1 cellular context compared by ENCODE assay signal in genomic region chr7:158864507-158864820, GRCh38.
A peak's percentile ranks its signal among the peaks of the same experiment; 100 is the strongest.
TF ChIP-seq lines count a peak whose summit lies in the region.

No MANE protein-coding gene starts in this region.

TF ChIP-seq in K562, 482 proteins besides CTCF, POLR2A, EP300 and RAD21 (continued from another document):
- TF ChIP-seq FOXJ3 (CRISPR knock-in tag; IDR thresholded peaks at IDR 0.05), result no peak
- no peak for TF ChIP-seq ZNF655 (CRISPR knock-in tag; IDR thresholded peaks at IDR 0.05)
- TF ChIP-seq TCF7L2 (IDR thresholded peaks at IDR 0.05; ENCODE audit: low read depth, low read length), result no peak
- TF ChIP-seq, protein P1, sequence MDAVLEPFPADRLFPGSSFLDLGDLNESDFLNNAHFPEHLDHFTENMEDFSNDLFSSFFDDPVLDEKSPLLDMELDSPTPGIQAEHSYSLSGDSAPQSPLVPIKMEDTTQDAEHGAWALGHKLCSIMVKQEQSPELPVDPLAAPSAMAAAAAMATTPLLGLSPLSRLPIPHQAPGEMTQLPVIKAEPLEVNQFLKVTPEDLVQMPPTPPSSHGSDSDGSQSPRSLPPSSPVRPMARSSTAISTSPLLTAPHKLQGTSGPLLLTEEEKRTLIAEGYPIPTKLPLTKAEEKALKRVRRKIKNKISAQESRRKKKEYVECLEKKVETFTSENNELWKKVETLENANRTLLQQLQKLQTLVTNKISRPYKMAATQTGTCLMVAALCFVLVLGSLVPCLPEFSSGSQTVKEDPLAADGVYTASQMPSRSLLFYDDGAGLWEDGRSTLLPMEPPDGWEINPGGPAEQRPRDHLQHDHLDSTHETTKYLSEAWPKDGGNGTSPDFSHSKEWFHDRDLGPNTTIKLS (IDR thresholded peaks at IDR 0.05; ENCODE audit: borderline replicate concordance, low read depth), result no peak
- no peak for TF ChIP-seq SNIP1 (IDR thresholded peaks at IDR 0.05; ENCODE audit: low read depth)
- no peak for TF ChIP-seq ZNF583 (CRISPR knock-in tag; IDR thresholded peaks at IDR 0.05)
- 0 out of 2 replicates have a peak, but pooled peaks have one; percentile 21 for TF ChIP-seq ZBTB7A (IDR thresholded peaks at IDR 0.05; ENCODE audit: borderline replicate concordance, control insufficient read depth, low read depth, low read length)
- TF ChIP-seq LCOR (CRISPR knock-in tag; IDR thresholded peaks at IDR 0.05), result no peak
- TF ChIP-seq NCOR1 (IDR thresholded peaks at IDR 0.05), result no peak
- TF ChIP-seq ZNF239 (CRISPR knock-in tag; IDR thresholded peaks at IDR 0.05), result no peak
- 0 out of 2 replicates have a peak, but pooled peaks have one; percentile 17 for TF ChIP-seq BRD4 (IDR thresholded peaks at IDR 0.05)
- no peak for TF ChIP-seq ZNF41 (CRISPR knock-in tag; conservative IDR thresholded peaks at IDR 0.05)
- TF ChIP-seq, protein P2, sequence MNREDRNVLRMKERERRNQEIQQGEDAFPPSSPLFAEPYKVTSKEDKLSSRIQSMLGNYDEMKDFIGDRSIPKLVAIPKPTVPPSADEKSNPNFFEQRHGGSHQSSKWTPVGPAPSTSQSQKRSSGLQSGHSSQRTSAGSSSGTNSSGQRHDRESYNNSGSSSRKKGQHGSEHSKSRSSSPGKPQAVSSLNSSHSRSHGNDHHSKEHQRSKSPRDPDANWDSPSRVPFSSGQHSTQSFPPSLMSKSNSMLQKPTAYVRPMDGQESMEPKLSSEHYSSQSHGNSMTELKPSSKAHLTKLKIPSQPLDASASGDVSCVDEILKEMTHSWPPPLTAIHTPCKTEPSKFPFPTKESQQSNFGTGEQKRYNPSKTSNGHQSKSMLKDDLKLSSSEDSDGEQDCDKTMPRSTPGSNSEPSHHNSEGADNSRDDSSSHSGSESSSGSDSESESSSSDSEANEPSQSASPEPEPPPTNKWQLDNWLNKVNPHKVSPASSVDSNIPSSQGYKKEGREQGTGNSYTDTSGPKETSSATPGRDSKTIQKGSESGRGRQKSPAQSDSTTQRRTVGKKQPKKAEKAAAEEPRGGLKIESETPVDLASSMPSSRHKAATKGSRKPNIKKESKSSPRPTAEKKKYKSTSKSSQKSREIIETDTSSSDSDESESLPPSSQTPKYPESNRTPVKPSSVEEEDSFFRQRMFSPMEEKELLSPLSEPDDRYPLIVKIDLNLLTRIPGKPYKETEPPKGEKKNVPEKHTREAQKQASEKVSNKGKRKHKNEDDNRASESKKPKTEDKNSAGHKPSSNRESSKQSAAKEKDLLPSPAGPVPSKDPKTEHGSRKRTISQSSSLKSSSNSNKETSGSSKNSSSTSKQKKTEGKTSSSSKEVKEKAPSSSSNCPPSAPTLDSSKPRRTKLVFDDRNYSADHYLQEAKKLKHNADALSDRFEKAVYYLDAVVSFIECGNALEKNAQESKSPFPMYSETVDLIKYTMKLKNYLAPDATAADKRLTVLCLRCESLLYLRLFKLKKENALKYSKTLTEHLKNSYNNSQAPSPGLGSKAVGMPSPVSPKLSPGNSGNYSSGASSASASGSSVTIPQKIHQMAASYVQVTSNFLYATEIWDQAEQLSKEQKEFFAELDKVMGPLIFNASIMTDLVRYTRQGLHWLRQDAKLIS (CRISPR knock-in tag; IDR thresholded peaks at IDR 0.05), result no peak
- TF ChIP-seq, protein P3, sequence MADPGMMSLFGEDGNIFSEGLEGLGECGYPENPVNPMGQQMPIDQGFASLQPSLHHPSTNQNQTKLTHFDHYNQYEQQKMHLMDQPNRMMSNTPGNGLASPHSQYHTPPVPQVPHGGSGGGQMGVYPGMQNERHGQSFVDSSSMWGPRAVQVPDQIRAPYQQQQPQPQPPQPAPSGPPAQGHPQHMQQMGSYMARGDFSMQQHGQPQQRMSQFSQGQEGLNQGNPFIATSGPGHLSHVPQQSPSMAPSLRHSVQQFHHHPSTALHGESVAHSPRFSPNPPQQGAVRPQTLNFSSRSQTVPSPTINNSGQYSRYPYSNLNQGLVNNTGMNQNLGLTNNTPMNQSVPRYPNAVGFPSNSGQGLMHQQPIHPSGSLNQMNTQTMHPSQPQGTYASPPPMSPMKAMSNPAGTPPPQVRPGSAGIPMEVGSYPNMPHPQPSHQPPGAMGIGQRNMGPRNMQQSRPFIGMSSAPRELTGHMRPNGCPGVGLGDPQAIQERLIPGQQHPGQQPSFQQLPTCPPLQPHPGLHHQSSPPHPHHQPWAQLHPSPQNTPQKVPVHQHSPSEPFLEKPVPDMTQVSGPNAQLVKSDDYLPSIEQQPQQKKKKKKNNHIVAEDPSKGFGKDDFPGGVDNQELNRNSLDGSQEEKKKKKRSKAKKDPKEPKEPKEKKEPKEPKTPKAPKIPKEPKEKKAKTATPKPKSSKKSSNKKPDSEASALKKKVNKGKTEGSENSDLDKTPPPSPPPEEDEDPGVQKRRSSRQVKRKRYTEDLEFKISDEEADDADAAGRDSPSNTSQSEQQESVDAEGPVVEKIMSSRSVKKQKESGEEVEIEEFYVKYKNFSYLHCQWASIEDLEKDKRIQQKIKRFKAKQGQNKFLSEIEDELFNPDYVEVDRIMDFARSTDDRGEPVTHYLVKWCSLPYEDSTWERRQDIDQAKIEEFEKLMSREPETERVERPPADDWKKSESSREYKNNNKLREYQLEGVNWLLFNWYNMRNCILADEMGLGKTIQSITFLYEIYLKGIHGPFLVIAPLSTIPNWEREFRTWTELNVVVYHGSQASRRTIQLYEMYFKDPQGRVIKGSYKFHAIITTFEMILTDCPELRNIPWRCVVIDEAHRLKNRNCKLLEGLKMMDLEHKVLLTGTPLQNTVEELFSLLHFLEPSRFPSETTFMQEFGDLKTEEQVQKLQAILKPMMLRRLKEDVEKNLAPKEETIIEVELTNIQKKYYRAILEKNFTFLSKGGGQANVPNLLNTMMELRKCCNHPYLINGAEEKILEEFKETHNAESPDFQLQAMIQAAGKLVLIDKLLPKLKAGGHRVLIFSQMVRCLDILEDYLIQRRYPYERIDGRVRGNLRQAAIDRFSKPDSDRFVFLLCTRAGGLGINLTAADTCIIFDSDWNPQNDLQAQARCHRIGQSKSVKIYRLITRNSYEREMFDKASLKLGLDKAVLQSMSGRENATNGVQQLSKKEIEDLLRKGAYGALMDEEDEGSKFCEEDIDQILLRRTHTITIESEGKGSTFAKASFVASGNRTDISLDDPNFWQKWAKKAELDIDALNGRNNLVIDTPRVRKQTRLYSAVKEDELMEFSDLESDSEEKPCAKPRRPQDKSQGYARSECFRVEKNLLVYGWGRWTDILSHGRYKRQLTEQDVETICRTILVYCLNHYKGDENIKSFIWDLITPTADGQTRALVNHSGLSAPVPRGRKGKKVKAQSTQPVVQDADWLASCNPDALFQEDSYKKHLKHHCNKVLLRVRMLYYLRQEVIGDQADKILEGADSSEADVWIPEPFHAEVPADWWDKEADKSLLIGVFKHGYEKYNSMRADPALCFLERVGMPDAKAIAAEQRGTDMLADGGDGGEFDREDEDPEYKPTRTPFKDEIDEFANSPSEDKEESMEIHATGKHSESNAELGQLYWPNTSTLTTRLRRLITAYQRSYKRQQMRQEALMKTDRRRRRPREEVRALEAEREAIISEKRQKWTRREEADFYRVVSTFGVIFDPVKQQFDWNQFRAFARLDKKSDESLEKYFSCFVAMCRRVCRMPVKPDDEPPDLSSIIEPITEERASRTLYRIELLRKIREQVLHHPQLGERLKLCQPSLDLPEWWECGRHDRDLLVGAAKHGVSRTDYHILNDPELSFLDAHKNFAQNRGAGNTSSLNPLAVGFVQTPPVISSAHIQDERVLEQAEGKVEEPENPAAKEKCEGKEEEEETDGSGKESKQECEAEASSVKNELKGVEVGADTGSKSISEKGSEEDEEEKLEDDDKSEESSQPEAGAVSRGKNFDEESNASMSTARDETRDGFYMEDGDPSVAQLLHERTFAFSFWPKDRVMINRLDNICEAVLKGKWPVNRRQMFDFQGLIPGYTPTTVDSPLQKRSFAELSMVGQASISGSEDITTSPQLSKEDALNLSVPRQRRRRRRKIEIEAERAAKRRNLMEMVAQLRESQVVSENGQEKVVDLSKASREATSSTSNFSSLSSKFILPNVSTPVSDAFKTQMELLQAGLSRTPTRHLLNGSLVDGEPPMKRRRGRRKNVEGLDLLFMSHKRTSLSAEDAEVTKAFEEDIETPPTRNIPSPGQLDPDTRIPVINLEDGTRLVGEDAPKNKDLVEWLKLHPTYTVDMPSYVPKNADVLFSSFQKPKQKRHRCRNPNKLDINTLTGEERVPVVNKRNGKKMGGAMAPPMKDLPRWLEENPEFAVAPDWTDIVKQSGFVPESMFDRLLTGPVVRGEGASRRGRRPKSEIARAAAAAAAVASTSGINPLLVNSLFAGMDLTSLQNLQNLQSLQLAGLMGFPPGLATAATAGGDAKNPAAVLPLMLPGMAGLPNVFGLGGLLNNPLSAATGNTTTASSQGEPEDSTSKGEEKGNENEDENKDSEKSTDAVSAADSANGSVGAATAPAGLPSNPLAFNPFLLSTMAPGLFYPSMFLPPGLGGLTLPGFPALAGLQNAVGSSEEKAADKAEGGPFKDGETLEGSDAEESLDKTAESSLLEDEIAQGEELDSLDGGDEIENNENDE (IDR thresholded peaks at IDR 0.05; ENCODE audit: low read depth, low read length), result no peak
- TF ChIP-seq, protein P4, sequence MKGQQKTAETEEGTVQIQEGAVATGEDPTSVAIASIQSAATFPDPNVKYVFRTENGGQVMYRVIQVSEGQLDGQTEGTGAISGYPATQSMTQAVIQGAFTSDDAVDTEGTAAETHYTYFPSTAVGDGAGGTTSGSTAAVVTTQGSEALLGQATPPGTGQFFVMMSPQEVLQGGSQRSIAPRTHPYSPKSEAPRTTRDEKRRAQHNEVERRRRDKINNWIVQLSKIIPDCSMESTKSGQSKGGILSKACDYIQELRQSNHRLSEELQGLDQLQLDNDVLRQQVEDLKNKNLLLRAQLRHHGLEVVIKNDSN (CRISPR knock-in tag; IDR thresholded peaks at IDR 0.05), result no peak
- TF ChIP-seq PTBP1 (IDR thresholded peaks at IDR 0.05; ENCODE audit: low read depth, low read length), result peak; percentile 79; the same call in 1 of the 2 replicates
- TF ChIP-seq YBX1 (IDR thresholded peaks at IDR 0.05), result no peak
- TF ChIP-seq, protein P5, sequence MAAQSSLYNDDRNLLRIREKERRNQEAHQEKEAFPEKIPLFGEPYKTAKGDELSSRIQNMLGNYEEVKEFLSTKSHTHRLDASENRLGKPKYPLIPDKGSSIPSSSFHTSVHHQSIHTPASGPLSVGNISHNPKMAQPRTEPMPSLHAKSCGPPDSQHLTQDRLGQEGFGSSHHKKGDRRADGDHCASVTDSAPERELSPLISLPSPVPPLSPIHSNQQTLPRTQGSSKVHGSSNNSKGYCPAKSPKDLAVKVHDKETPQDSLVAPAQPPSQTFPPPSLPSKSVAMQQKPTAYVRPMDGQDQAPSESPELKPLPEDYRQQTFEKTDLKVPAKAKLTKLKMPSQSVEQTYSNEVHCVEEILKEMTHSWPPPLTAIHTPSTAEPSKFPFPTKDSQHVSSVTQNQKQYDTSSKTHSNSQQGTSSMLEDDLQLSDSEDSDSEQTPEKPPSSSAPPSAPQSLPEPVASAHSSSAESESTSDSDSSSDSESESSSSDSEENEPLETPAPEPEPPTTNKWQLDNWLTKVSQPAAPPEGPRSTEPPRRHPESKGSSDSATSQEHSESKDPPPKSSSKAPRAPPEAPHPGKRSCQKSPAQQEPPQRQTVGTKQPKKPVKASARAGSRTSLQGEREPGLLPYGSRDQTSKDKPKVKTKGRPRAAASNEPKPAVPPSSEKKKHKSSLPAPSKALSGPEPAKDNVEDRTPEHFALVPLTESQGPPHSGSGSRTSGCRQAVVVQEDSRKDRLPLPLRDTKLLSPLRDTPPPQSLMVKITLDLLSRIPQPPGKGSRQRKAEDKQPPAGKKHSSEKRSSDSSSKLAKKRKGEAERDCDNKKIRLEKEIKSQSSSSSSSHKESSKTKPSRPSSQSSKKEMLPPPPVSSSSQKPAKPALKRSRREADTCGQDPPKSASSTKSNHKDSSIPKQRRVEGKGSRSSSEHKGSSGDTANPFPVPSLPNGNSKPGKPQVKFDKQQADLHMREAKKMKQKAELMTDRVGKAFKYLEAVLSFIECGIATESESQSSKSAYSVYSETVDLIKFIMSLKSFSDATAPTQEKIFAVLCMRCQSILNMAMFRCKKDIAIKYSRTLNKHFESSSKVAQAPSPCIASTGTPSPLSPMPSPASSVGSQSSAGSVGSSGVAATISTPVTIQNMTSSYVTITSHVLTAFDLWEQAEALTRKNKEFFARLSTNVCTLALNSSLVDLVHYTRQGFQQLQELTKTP (IDR thresholded peaks at IDR 0.05; ENCODE audit: low read depth in 1 of 2, partially characterized antibody in 2 of 2), result no peak
- no peak for TF ChIP-seq ZKSCAN1 (IDR thresholded peaks at IDR 0.05; ENCODE audit: low read depth, low read length)
- no peak for TF ChIP-seq OTX1 (CRISPR knock-in tag; IDR thresholded peaks at IDR 0.05)
- TF ChIP-seq, protein P6, sequence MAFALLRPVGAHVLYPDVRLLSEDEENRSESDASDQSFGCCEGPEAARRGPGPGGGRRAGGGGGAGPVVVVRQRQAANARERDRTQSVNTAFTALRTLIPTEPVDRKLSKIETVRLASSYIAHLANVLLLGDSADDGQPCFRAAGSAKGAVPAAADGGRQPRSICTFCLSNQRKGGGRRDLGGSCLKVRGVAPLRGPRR (CRISPR knock-in tag; IDR thresholded peaks at IDR 0.05), result no peak
- 0 out of 2 replicates have a peak, but pooled peaks have one; percentile 7 for TF ChIP-seq ETS1 (conservative IDR thresholded peaks at IDR 0.05; ENCODE audit: control insufficient read depth, low read depth, low read length)
- no peak for TF ChIP-seq MYNN (IDR thresholded peaks at IDR 0.05)
- TF ChIP-seq MYNN (CRISPR knock-in tag; IDR thresholded peaks at IDR 0.05), result no peak
- TF ChIP-seq ZNF263 (CRISPR knock-in tag; IDR thresholded peaks at IDR 0.05; ENCODE audit: borderline replicate concordance), result no peak
- TF ChIP-seq SP1 (CRISPR knock-in tag; IDR thresholded peaks at IDR 0.05), result no peak
